Comparison of ENCODE assay signal across 8 cellular contexts in the genomic region with DNA sequence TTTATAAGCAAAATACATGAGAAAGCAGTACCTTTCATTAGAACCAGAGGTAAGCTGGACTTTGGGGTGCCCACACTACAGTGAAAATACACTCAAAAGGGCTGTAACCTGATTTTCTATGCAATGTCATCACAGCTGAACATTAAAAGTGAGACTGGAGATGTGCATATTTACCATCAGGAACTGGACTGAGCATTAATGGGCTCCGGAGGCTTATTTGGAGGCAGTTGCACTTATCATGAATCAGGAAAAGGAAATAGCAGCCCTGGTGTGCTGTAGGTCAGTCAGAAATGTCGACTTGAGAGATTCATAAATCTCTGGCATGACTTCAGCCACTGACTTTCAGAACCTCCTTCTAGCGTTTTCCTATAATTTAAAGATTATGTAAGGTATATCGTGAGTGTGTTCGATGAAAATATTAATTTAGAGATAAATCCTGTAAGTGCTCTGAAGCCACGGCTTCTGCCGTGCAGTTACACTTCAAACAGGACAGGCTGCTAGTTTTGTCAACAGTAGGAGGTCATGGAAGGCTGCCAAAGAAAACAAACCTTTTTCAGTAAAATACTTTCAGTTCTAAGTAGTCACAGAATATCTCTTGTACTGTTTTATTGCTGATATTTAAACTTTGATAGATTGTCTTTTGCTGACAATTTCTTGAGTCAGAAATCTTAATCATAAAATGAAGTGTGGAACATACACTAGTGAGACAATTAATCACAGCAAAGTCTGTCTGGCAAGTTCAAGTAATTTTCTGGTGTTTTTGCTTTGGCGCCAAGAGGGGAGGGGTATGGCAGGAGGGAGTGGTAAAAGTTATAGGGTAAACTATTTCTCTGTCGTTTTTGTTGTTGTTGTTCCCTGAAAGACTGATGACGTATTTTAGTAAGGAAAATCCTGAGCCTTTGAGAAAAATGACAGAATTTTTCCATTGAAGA.
DNase-seq lines count a peak whose midpoint lies in the region; ATAC-seq and TF ChIP-seq lines count a peak whose summit lies in the region.

No MANE protein-coding gene starts in this region.

- H3K9me3 ChIP-seq in endodermal cell (ENCODE audit: control insufficient read depth, low read length) = no peaks in the 10 kb centered on the region

- H3K36me3 Mint-ChIP-seq in endodermal cell (ENCODE audit: low read depth) = no peaks in the 10 kb centered on the region
- H3K36me3 Mint-ChIP-seq in osteocyte (ENCODE audit: unreplicated experiment) = no peaks in the 10 kb centered on the region

- H3K9me3 Mint-ChIP-seq in endodermal cell (no peaks in the 10 kb centered on the region), osteocyte (ENCODE audit: unreplicated experiment) (no peaks in the 10 kb centered on the region)

- H3K4me1 Mint-ChIP-seq in endodermal cell (peaks cover 24% of the 10 kb centered on the region), osteocyte (ENCODE audit: unreplicated experiment) (peaks cover 26% of the 10 kb centered on the region)

- no peaks in the 10 kb centered on the region for H3K36me3 ChIP-seq in endodermal cell (ENCODE audit: control insufficient read depth, insufficient read depth, low read length)

- TF ChIP-seq CTCF in endodermal cell (conservative IDR thresholded peaks at IDR 0.05) (no peak), osteocyte (IDR thresholded peaks at IDR 0.05) (no peak)

- H3K4me3 Mint-ChIP-seq in endodermal cell (no peak overlapping the region), osteocyte (ENCODE audit: unreplicated experiment) (peak overlapping the region; percentile 73)

- WGBS in endodermal cell (ENCODE audit: insufficient coverage in 1 of 2, insufficient read length in 1 of 2), 2 experiments = 67 to 75% methylated on average over 3 to 10 of the region's 10 CpGs

- H3K4me1 ChIP-seq in endodermal cell (ENCODE audit: control insufficient read depth, insufficient read depth, low read length) = no peaks in the 10 kb centered on the region

- in situ Hi-C loops in G401 (cut with HindIII; ENCODE audit: low sequenced_read_pairs) = no loop called here

- H3K27me3 Mint-ChIP-seq in endodermal cell (ENCODE audit: insufficient read depth) = no peaks in the 10 kb centered on the region
- H3K27me3 Mint-ChIP-seq in osteocyte (ENCODE audit: unreplicated experiment) = no peaks in the 10 kb centered on the region

- H3K4me3 ChIP-seq in endodermal cell (ENCODE audit: low read length) = no peak overlapping the region

- no peak for ATAC-seq in HG02973 (IDR thresholded peaks at IDR 0.05; ENCODE audit: unreplicated experiment)
- ATAC-seq in HG03039 (IDR thresholded peaks at IDR 0.05; ENCODE audit: unreplicated experiment) = no peak
- ATAC-seq in GM21786 (IDR thresholded peaks at IDR 0.05; ENCODE audit: unreplicated experiment) = no peak

- peak overlapping the region; percentile 4 for H3K27ac Mint-ChIP-seq in endodermal cell
- H3K27ac Mint-ChIP-seq in osteocyte (ENCODE audit: unreplicated experiment) = peak overlapping the region; percentile 75

- no peaks in the 10 kb centered on the region for H3K27me3 ChIP-seq in endodermal cell (ENCODE audit: control insufficient read depth, insufficient read depth, low read length, poor library complexity, severe bottlenecking)

- peak overlapping the region; percentile 72 for H3K27ac ChIP-seq in endodermal cell (ENCODE audit: low read depth, low read length)

- H3K9ac ChIP-seq in endodermal cell (ENCODE audit: extremely low read depth, low read length, poor library complexity, severe bottlenecking) = no peak overlapping the region

- DNase-seq in G401 (ENCODE audit: low spot score) (peak; percentile 67), NCI-H446 (lab: John Stamatoyannopoulos, UW) (peak; percentile 49 to 85), endodermal cell (no peak), osteocyte (ENCODE audit: extremely low spot score, unreplicated experiment) (no peak), islet precursor cell (no peak)

Comparison
In these comparisons a context has a peak if more than half of its experiments do, and no peak if none do; other contexts are left out.
1. DNase-seq: peak in G401 (single experiment) and NCI-H446 (2 of 2); none in endodermal cell (single experiment), osteocyte (single experiment) and islet precursor cell (single experiment).